Comparison of ENCODE assay signal across 26 cellular contexts in genomic region chrX:12206413-12206812, GRCh38.
"Had no signal": no experiment of that assay in that cellular context is flagged by ENCODE, and none has a peak within 500 bp of the region (broad histone marks: within the 10 kb centered on the region; RNA-seq: fewer than 3 reads in every experiment).

No MANE protein-coding gene starts in this region.

- DNase-seq: activated CD4-positive, alpha-beta T cell treated with anti-CD3 and anti-CD28 coated beads for 36 hours; activated CD4-positive, alpha-beta T cell treated with anti-CD3 and anti-CD28 coated beads, Interleukin-2, amount 10 ng/mL, durations not matched to agents 7 days and 5 days; activated CD4-positive, alpha-beta T cell treated with anti-CD3 and anti-CD28 coated beads, Interleukin-2, amount 50 U/mL, for 48 hours; activated CD8-positive, alpha-beta T cell treated with anti-CD3 and anti-CD28 coated beads, Interleukin-2, amount 10 ng/mL, durations not matched to agents 7 days and 5 days; activated gamma-delta T cell; activated naive CD4-positive, alpha-beta T cell treated with Interleukin-2 at 50 U/mL for 16 hours; activated naive CD8-positive, alpha-beta T cell treated with anti-CD3 and anti-CD28 coated beads, Interleukin-2, amount 10 ng/mL, durations not matched to agents 7 days and 5 days; activated T-cell treated with anti-CD3 and anti-CD28 coated beads, Interleukin-2, amount 50 U/mL, for 24 hours; amygdala; NCI-H1092 treated with DMSO at 0.1 percent for 48 hours; NCI-H1417; NCI-H146; NCI-H187; NCI-H2081; NCI-H2171 treated with DMSO at 0.1 percent for 48 hours; NCI-H2227 treated with DMSO at 0.1 percent for 48 hours; NCI-H524; NCI-H69; SHP77 treated with DMSO at 0.1 percent for 48 hours; SK-N-SH had no signal

- H3K4me3 ChIP-seq: ascending aorta, cardiac muscle cell, SJSA1 had no signal

- H3K9ac ChIP-seq: SK-N-SH had no signal

- H3K27me3 ChIP-seq: ascending aorta, cardiac muscle cell, SJSA1 had no signal

- FAIRE-seq: TTC549 had no signal

- H3K4me2 ChIP-seq: SK-N-SH had no signal

- ATAC-seq: activated CD4-positive, alpha-beta T cell treated with anti-CD3 and anti-CD28 coated beads for 36 hours; activated CD4-positive, CD25-positive, alpha-beta regulatory T cell treated with anti-CD3 and anti-CD28 coated beads, Interleukin-2, amount 50 U/mL, for 24 hours; activated CD8-positive, alpha-beta T cell treated with anti-CD3 and anti-CD28 coated beads, Interleukin-2, amount 10 ng/mL, durations not matched to agents 7 days and 5 days; WTC11 had no signal

- H3K27ac ChIP-seq: ascending aorta, cardiac muscle cell, SJSA1 had no signal

- H3K36me3 ChIP-seq: ascending aorta, cardiac muscle cell, SJSA1 had no signal

- H3K9me3 ChIP-seq: ascending aorta, SJSA1, SK-N-SH had no signal

- H3K4me1 ChIP-seq: ascending aorta had no signal
